15 cellular contexts compared by ENCODE assay signal in the genomic region with DNA sequence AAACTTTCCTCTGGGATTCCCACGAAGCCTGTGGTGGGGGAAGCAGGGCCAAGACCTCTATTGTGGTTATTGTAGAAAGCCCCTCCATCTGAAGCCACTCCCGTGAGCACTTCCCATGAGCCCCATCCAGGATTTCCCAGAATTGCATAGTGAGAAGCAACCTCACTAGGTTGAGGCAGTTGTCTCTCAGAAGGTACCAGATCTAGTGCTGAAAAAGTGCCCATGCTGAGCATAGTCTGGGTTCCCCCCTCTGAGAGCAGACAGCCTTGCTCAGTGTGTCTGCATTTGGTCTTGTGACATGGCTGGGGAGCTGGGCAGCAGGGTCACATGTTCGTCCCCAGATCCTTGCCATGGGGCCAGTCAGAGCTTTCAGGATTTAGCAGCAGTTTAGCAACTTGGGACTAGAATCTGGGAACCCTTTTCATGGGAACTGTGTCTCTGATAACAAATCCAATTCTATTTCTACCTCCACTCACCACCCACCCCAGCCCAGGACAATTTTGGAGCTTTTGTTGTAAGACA. TPM values are rescaled to one million over a fixed set of nuclear protein-coding genes. Genes with fewer than 3 reads are reported as not detected.
A peak's percentile ranks its signal among the peaks of the same experiment; 100 is the strongest.
DNase-seq lines count a peak whose midpoint lies in the region; ATAC-seq, FAIRE-seq and TF ChIP-seq lines count a peak whose summit lies in the region.
"Had no signal": no experiment of that assay in that cellular context is flagged by ENCODE, and none has a peak within 500 bp of the region (broad histone marks: within the 10 kb centered on the region; RNA-seq: fewer than 3 reads in every experiment).

No MANE protein-coding gene starts in this region.

- H3K27ac Mint-ChIP-seq in HFFc6, result peak overlapping the region; percentile 52; the same call in 1 of the 2 replicates
- H3K27ac Mint-ChIP-seq: CD8-positive, alpha-beta T cell; memory B cell had no signal

- no peaks in the 10 kb centered on the region for H3K9me3 Mint-ChIP-seq in HFFc6
- H3K9me3 Mint-ChIP-seq: CD8-positive, alpha-beta T cell; memory B cell had no signal

- no peak for TF ChIP-seq RAD21 in GM12878 (IDR thresholded peaks at IDR 0.05; ENCODE audit: insufficient read depth, low read depth, low read length)

- H3K4me2 ChIP-seq in GM12878 (ENCODE audit: control insufficient read depth, insufficient read depth), result no peak overlapping the region

- CTCF ChIA-PET in GM12878 (lab: Yijun Ruan, JAX), result interaction anchor here (12.3 kb wide), 1 partner anchor 241 kb away, joined by 226 read pairs; no protein-coding TSS in a partner anchor

- H3K27me3 ChIP-seq in GM12878 (replicated peaks in 1 of 2; ENCODE audit: control insufficient read depth in 2 of 2, insufficient read depth in 2 of 2, low read length in 1 of 2) (no peaks in the 10 kb centered on the region), skeletal muscle tissue (ENCODE audit: control insufficient read depth in 3 of 3, insufficient read depth in 3 of 3, low read length in 3 of 3) (no peaks in the 10 kb centered on the region), thyroid gland (no peaks in the 10 kb centered on the region)

- 33% methylated on average over 3 of the region's 3 CpGs for WGBS in GM12878 (ENCODE audit: insufficient coverage, insufficient replicate concordance, low lambda C conversion rate, missing lambda C conversion rate)
- whole genome bisulfite sequencing in thyroid gland, 2 donors, result 80 to 83% methylated on average over 3 of the region's 3 CpGs

- peaks cover 15% of the 10 kb centered on the region for H3K36me3 Mint-ChIP-seq in HFFc6 (ENCODE audit: low read depth)

- H3K36me3 ChIP-seq in GM12878 (ENCODE audit: control insufficient read depth in 2 of 2, insufficient read depth in 2 of 2, low read length in 1 of 2) (peaks cover 15 to 26% of the 10 kb centered on the region in 2 experiments), skeletal muscle tissue (ENCODE audit: control insufficient read depth in 3 of 3, insufficient read depth in 3 of 3, low read length in 3 of 3) (peaks cover 24 to 34% (median 31%) of the 10 kb centered on the region in 3 donors), thyroid gland (peaks cover 7 to 21% of the 10 kb centered on the region in 2 donors)

- H2AFZ ChIP-seq in GM12878 (ENCODE audit: control insufficient read depth, low read depth, low read length), result no peak overlapping the region

- H3K27ac ChIP-seq in GM12878 (ENCODE audit: control insufficient read depth, insufficient read depth) (no peak overlapping the region), skeletal muscle tissue (ENCODE audit: low read depth, low read length) (peak overlapping the region; percentile 48), thyroid gland (no peak overlapping the region)

- in situ Hi-C loops in GM12878 (cut with MboI), result loop anchor here (25.0 kb wide), 1 partner anchor 514 kb away; no protein-coding TSS in a partner anchor
- in situ Hi-C loops in GM13976 (cut with MboI; ENCODE audit: low sequenced_read_pairs, unreplicated experiment), result loop anchor here (25.0 kb wide), 1 partner anchor 514 kb away; no protein-coding TSS in a partner anchor

- no peaks in the 10 kb centered on the region for H4K20me1 ChIP-seq in GM12878 (ENCODE audit: control insufficient read depth, insufficient read depth)

- H3K4me1 Mint-ChIP-seq in HFFc6 (ENCODE audit: low read depth), result peaks cover 26% of the 10 kb centered on the region

- no TSS peak for BruUV-seq in GM12878 (replicated peaks; lab: Mats Ljungman, UMichigan)

- no peak overlapping the region for H3K9ac ChIP-seq in GM12878 (ENCODE audit: control insufficient read depth, insufficient read depth, low read length)
- H3K9ac ChIP-seq in skeletal muscle tissue (ENCODE audit: low read depth in 1 of 3, low read length in 3 of 3), result peak overlapping the region in 1 of 3 donors; percentile 58

- FAIRE-seq in GM12878 (lab: Jason Lieb, UNC), result no peak
- FAIRE-seq: frontal cortex, RCC 7860 had no signal

- no peak for ATAC-seq in GM12878
- ATAC-seq: CD8-positive, alpha-beta T cell had no signal

- no peak overlapping the region for H3K4me3 ChIP-seq in GM12878
- H3K4me3 ChIP-seq in skeletal muscle tissue (ENCODE audit: low read length in 3 of 3), result no peak overlapping the region
- H3K4me3 ChIP-seq in thyroid gland (replicated peaks in 1 of 3), result no peak overlapping the region

- no peak for TF ChIP-seq CTCF in HFFc6 (IDR thresholded peaks at IDR 0.05)
- no peak for TF ChIP-seq CTCF in GM12878 (IDR thresholded peaks at IDR 0.05 in 2 of 3, conservative IDR thresholded peaks at IDR 0.05 in 1 of 3; ENCODE audit: control insufficient read depth in 2 of 3, extremely low read depth in 1 of 3, insufficient read depth in 1 of 3, low read depth in 3 of 3, low read length in 3 of 3)
- TF ChIP-seq CTCF in thyroid gland (IDR thresholded peaks at IDR 0.05), result no peak
- TF ChIP-seq CTCF in GM13976 (IDR thresholded peaks at IDR 0.05; ENCODE audit: borderline replicate concordance, control extremely low read depth, extremely low read depth, insufficient read depth, missing control alignments), result no peak

- no peak for TF ChIP-seq EP300 in GM12878 (IDR thresholded peaks at IDR 0.05; ENCODE audit: borderline replicate concordance in 1 of 2, control insufficient read depth in 1 of 2, low read depth in 2 of 2, low read length in 2 of 2)

- H3K4me3 Mint-ChIP-seq in HFFc6, result no peak overlapping the region
- H3K4me3 Mint-ChIP-seq: CD8-positive, alpha-beta T cell; memory B cell had no signal

- no peaks in the 10 kb centered on the region for H3K27me3 Mint-ChIP-seq in HFFc6 (ENCODE audit: insufficient read depth)
- H3K27me3 Mint-ChIP-seq: memory B cell had no signal

- intact Hi-C loops in GM12878 (cut with micrococcal nuclease; ENCODE audit: unreplicated experiment), result no loop called here
- intact Hi-C loops in thyroid gland (cut with DNase I), result loop anchor here (10.0 kb wide), 1 partner anchor 64 kb away; a partner anchor contains a TSS

- RAD21 ChIA-PET in GM12878 (lab: Charles Lee; ENCODE audit: unreplicated experiment), result no interaction called here

- no peak for DNase-seq in HFFc6
- DNase-seq in GM12878 (ENCODE audit: low read depth, low spot score), result no peak
- DNase-seq in hippocampal formation (lab: John Stamatoyannopoulos, UW), result peak; percentile 69 to 70
- no peak for DNase-seq in NCI-H1092 treated with DMSO at 0.1 percent for 48 hours (lab: John Stamatoyannopoulos, UW)
- DNase-seq in thyroid gland, result no peak
- no peak for DNase-seq in GM13976 (ENCODE audit: low spot score)
- no peak for DNase-seq in NCI-H2171 treated with DMSO at 0.1 percent for 48 hours (lab: John Stamatoyannopoulos, UW)
- DNase-seq: CD8-positive, alpha-beta T cell; cerebellar nuclear complex; MV-4-11; NCI-H2227 treated with DMSO at 0.1 percent for 48 hours had no signal

- SMC1A ChIA-PET in GM12878 (lab: Charles Lee; ENCODE audit: uncharacterized antibody, unreplicated experiment), result interaction anchor here (1.1 to 2.0 kb wide), 2 partner anchors 16 to 241 kb away, joined by 4 to 6 read pairs; no protein-coding TSS in a partner anchor

- POLR2A ChIA-PET in GM12878 (lab: Charles Lee), result no interaction called here

- TF ChIP-seq POLR2A in GM12878 (IDR thresholded peaks at IDR 0.05; ENCODE audit: low read depth, low read length) (no peak), thyroid gland (IDR thresholded peaks at IDR 0.05) (no peak)

- H3K9me3 ChIP-seq in GM12878 (replicated peaks; ENCODE audit: control insufficient read depth, insufficient read depth, low read length) (no peaks in the 10 kb centered on the region), skeletal muscle tissue (ENCODE audit: control insufficient read depth in 3 of 3, low read length in 3 of 3) (no peaks in the 10 kb centered on the region), thyroid gland (no peaks in the 10 kb centered on the region)

- H3K4me1 ChIP-seq in GM12878 (ENCODE audit: control insufficient read depth, insufficient read depth, low read length), result no peaks in the 10 kb centered on the region
- peaks cover 21 to 34% (median 31%) of the 10 kb centered on the region in 3 donors for H3K4me1 ChIP-seq in skeletal muscle tissue (ENCODE audit: control insufficient read depth in 3 of 3, insufficient read depth in 3 of 3, low read length in 3 of 3)
- peaks cover 6 to 29% of the 10 kb centered on the region in 2 donors for H3K4me1 ChIP-seq in thyroid gland

- H3K79me2 ChIP-seq in GM12878 (ENCODE audit: control insufficient read depth, insufficient read depth, low read length), result no peaks in the 10 kb centered on the region

TF ChIP-seq in GM12878, 131 proteins besides CTCF, POLR2A, EP300 and RAD21 (continues in another document):
- TF ChIP-seq BCL11A (IDR thresholded peaks at IDR 0.05; ENCODE audit: low read depth, low read length) (no peak), RUNX3 (IDR thresholded peaks at IDR 0.05; ENCODE audit: low read length) (peak; percentile 29; the same call in 1 of the 2 replicates), IRF4 (IDR thresholded peaks at IDR 0.05; ENCODE audit: low read depth, low read length) (no peak)

RNA-seq across cellular contexts. Expression of a gene that starts 38.7 kb away (rescaled TPM):
- 1 to 10 TPM; 7.1 to 8.0 (median 7.4) TPM for total RNA-seq in HFFc6 (2021; fragmentation: NEBNext Ultra II Directional; extraction: Animal tissue kit (Norgen Biotek cat#: 25700))
- 52.8 and 65.8 TPM in 2 replicates for total RNA-seq in GM12878 (2013; cell fraction: nucleolus; rRNA removed)
- total RNA-seq in GM12878 (2014; rRNA removed) (11.7 and 15.5 TPM in 2 replicates), GM12878 (2014; rRNA removed; fragmentation: Illumina TruSeq; extraction: Trizol) (7.8 and 8.8 TPM in 2 replicates), GM12878 (2021) (11.5 and 11.8 TPM in 2 replicates), skeletal muscle tissue (3.1 TPM), thyroid gland (10 to 100 TPM; 12.0 to 20.2 (median 16.1) TPM)
- 4.4 TPM for polyA plus RNA-seq in GM12878 (2011; ENCODE audit: low read depth)
- polyA plus RNA-seq in GM12878 (2011; rRNA removed) (3.0 and 5.1 TPM in 2 replicates), GM12878 (2014; fragmentation: Illumina TruSeq; extraction: Trizol) (6.5 and 8.2 TPM in 2 replicates), GM12878 (2014; fragmentation: Nextera tagmentation; extraction: Ambion mirVana) (under 1 TPM; 0.40 to 0.53 TPM), GM12878 (2014; rRNA removed) (8.9 and 9.5 TPM in 2 replicates), GM12878 (2016; fragmentation: Nextera tagmentation; extraction: Ambion mirVana) (1 to 10 TPM; 4.7 to 4.9 TPM)
- polyA plus RNA-seq in GM12878 (2011; cell fraction: cytosol; rRNA removed), result 4.5 TPM in 2 replicates
- 23.5 and 26.3 TPM in 2 replicates for polyA plus RNA-seq in GM12878 (2011; cell fraction: nucleus; rRNA removed)
- polyA plus RNA-seq in GM12878 (2012), result 7.2 and 8.6 TPM in 2 replicates
- polyA minus RNA-seq in GM12878 (2011; rRNA and poly(A)+ RNA removed), result 36.6 and 38.0 TPM in 2 replicates
- polyA minus RNA-seq in GM12878 (2011; cell fraction: cytosol; rRNA and poly(A)+ RNA removed), result 1.6 and 1.9 TPM in 2 replicates
- polyA minus RNA-seq in GM12878 (2011; cell fraction: nucleus; rRNA and poly(A)+ RNA removed), result 29.6 and 48.5 TPM in 2 replicates

Comparison
In these comparisons a context has a peak if more than half of its experiments do, and no peak if none do; other contexts are left out.
1. DNase-seq: peak in hippocampal formation (2 of 2); none in HFFc6 (single experiment), GM12878 (single experiment), NCI-H1092 treated with DMSO at 0.1 percent for 48 hours (single experiment), thyroid gland (0 of 2), GM13976 (single experiment) and NCI-H2171 treated with DMSO at 0.1 percent for 48 hours (single experiment).